Comparison of ENCODE assay signal across 23 cellular contexts in genomic region chr2:195419033-195419432, GRCh38.
"Had no signal": no experiment of that assay in that cellular context is flagged by ENCODE, and none has a peak within 500 bp of the region (broad histone marks: within the 10 kb centered on the region; RNA-seq: fewer than 3 reads in every experiment).

No MANE protein-coding gene starts in this region.

- H3K27me3 ChIP-seq: colonic mucosa, dorsolateral prefrontal cortex, esophagus squamous epithelium, gastroesophageal sphincter, heart left ventricle, hepatocyte, left lung had no signal

- H3K36me3 ChIP-seq: colonic mucosa, esophagus squamous epithelium, gastroesophageal sphincter, heart left ventricle, left lung, lower lobe of right lung had no signal

- H3K4me2 ChIP-seq: hepatocyte had no signal

- H3K79me2 ChIP-seq: hepatocyte had no signal

- H3K4me1 ChIP-seq: colonic mucosa, esophagus squamous epithelium, gastroesophageal sphincter, heart left ventricle, left lung, lower lobe of right lung had no signal

- H2AFZ ChIP-seq: hepatocyte had no signal

- H3K9me3 ChIP-seq: colonic mucosa, esophagus squamous epithelium, gastroesophageal sphincter, heart left ventricle, left lung, lower lobe of right lung, mucosa of descending colon had no signal

- DNase-seq: colonic mucosa; dermis blood vessel endothelial cell; dorsolateral prefrontal cortex; effector CD4-positive, alpha-beta T cell; effector memory CD4-positive, alpha-beta T cell; esophagus squamous epithelium; foreskin fibroblast; foreskin melanocyte; heart left ventricle; hypothalamus; left cardiac atrium; left lung; left ventricle myocardium superior; lower lobe of right lung; mesenchymal stem cell; mucosa of descending colon; naive B cell had no signal

- H3K4me3 Mint-ChIP-seq: mesothelial cell of epicardium, naive B cell had no signal

- H3K27ac Mint-ChIP-seq: mesothelial cell of epicardium had no signal

- H3K27me3 Mint-ChIP-seq: naive B cell had no signal

- H3K4me3 ChIP-seq: colonic mucosa, dorsolateral prefrontal cortex, esophagus squamous epithelium, gastroesophageal sphincter, heart left ventricle, hepatocyte, left lung, lower lobe of right lung, mucosa of descending colon had no signal

- H3K27ac ChIP-seq: colonic mucosa, dorsolateral prefrontal cortex, esophagus squamous epithelium, gastroesophageal sphincter, heart left ventricle, hepatocyte, left lung, lower lobe of right lung had no signal

- H3K36me3 Mint-ChIP-seq: mesothelial cell of epicardium, naive B cell had no signal

- FAIRE-seq: islet of Langerhans, keratinocyte had no signal

- H3K9me3 Mint-ChIP-seq: mesothelial cell of epicardium, naive B cell had no signal

- ATAC-seq: esophagus mucosa, gastroesophageal sphincter, heart left ventricle, left cardiac atrium, left lung, left ventricle myocardium superior, lower lobe of right lung, mucosa of descending colon had no signal
